In the genomic region with DNA sequence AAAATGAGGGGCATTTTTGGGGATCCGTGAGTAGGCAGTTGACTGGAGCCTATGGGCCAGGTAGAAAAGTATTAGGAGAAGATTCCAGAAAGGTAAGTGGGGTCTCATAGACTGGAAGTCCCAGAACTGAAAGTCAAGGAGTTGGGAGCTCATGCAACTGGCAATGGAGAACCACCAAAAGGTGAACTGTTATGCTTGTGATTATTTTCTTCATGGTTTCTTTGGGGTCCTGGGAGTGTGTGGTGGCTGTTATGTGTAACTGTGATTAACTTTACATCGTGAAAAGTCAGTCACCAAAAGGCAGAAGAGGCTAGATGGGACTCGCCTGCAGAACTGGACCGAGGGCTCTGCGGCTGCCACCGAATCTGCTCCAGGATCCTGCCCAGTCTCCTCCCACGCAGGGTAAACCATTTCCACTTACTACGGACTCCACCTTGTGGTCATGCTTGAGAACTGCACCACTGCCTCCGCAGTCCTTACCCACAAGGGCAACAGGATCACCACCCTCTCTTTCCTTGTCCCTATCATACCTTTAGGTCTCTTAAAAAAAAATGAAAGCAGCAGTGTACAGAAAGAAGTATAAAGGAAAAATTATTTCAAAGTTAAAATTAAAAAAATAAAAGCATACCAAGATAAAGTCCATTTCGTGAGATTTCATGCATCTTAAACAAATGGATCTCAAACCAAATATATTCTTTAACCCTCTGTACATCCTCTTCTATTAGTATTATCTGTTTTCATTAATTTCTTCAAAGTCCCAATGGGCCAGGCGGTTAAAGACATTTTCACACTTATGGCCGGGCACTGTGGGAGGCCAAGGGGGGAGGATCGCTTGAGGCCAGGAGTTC, we compare ENCODE assay signal across 8 cellular contexts. TPM values are rescaled to one million over a fixed set of nuclear protein-coding genes. Genes with fewer than 3 reads are reported as not detected.
DNase-seq lines count a peak whose midpoint lies in the region; ATAC-seq lines count a peak whose summit lies in the region.

No MANE protein-coding gene starts in this region.

- ATAC-seq in HG03135 (IDR thresholded peaks at IDR 0.05; ENCODE audit: unreplicated experiment) (peak; percentile 60), left lobe of liver (peak; percentile 100)
- peak; percentile 70 to 88 for ATAC-seq in activated CD4-positive, CD25-positive, alpha-beta regulatory T cell treated with anti-CD3 and anti-CD28 coated beads, Interleukin-2, amount 50 U/mL, for 24 hours

- peak; percentile 72 for DNase-seq in activated gamma-delta T cell treated with Interleukin-2 at 50 U/mL for 16 hours
- no peak for DNase-seq in activated gamma-delta T cell (lab: John Stamatoyannopoulos, UW)
- DNase-seq in NCI-H345 (lab: John Stamatoyannopoulos, UW): peak; percentile 82
- peak; percentile 91 for DNase-seq in cerebellar cortex (ENCODE audit: low spot score)
- peak; percentile 84 for DNase-seq in left lobe of liver (ENCODE audit: low spot score)
- DNase-seq in stimulated activated CD4-positive, alpha-beta T cell treated with anti-CD3 and anti-CD28 coated beads, Interleukin-2, amount 100 ng/mL, for 48 hours: peak; percentile 72 to 73

RNA-seq across cellular contexts. Expression of gene CEP68, which starts 15.6 kb away (rescaled TPM):
- 2.2 TPM for total RNA-seq in left lobe of liver

RNA-seq across cellular contexts. Expression of gene SLC1A4, which starts 51.4 kb away (rescaled TPM):
- total RNA-seq in left lobe of liver: 8.1 TPM
